9 cellular contexts compared by ENCODE assay signal in genomic region chr15:88982304-88982945, GRCh38.
DNase-seq lines count a peak whose midpoint lies in the region; ATAC-seq and TF ChIP-seq lines count a peak whose summit lies in the region.
"Had no signal": no experiment of that assay in that cellular context is flagged by ENCODE, and none has a peak within 500 bp of the region (broad histone marks: within the 10 kb centered on the region; RNA-seq: fewer than 3 reads in every experiment).

No MANE protein-coding gene starts in this region.

- no peak overlapping the region for H3K9ac ChIP-seq in HUES48 (ENCODE audit: low read depth, low read length)

- TF ChIP-seq CTCF in upper lobe of right lung (IDR thresholded peaks at IDR 0.05) = no peak

- H3K4me3 ChIP-seq in HUES48 (ENCODE audit: low read depth, low read length) = no peak overlapping the region
- no peak overlapping the region for H3K4me3 ChIP-seq in upper lobe of right lung

- H3K27me3 ChIP-seq in HUES48 (ENCODE audit: control insufficient read depth, insufficient read depth, low read length) (no peaks in the 10 kb centered on the region), upper lobe of right lung (no peaks in the 10 kb centered on the region)

- H3K36me3 ChIP-seq in HUES48 (ENCODE audit: control insufficient read depth, insufficient read depth, low read length) (no peaks in the 10 kb centered on the region), upper lobe of right lung (no peaks in the 10 kb centered on the region)

- peak; percentile 68 for DNase-seq in GM03348 (ENCODE audit: low spot score)
- DNase-seq in fibroblast of the conjunctiva (ENCODE audit: low read depth) = peak; percentile 47
- no peak for DNase-seq in upper lobe of right lung
- DNase-seq in hippocampal formation (lab: John Stamatoyannopoulos, UW) = no peak
- no peak for DNase-seq in effector CD4-positive, alpha-beta T cell
- no peak for DNase-seq in NK-92 treated with Interleukin-12 subunit alpha and Interleukin-12 subunit beta, amount 100 ng/mL, for 24 hours (lab: John Stamatoyannopoulos, UW)

- H3K27ac ChIP-seq in HUES48 (ENCODE audit: low read depth, low read length) (peak overlapping the region; percentile 29), upper lobe of right lung (no peak overlapping the region)

- intact Hi-C loops in upper lobe of right lung (cut with DNase I) = no loop called here

- no peaks in the 10 kb centered on the region for H3K9me3 ChIP-seq in HUES48 (ENCODE audit: control insufficient read depth, insufficient read depth, low read length)
- no peaks in the 10 kb centered on the region for H3K9me3 ChIP-seq in upper lobe of right lung

- ATAC-seq in GM21576 (IDR thresholded peaks at IDR 0.05; ENCODE audit: unreplicated experiment) = peak; percentile 98
- ATAC-seq in upper lobe of right lung = peak; percentile 75
- ATAC-seq: HCT116 had no signal

- H3K4me1 ChIP-seq in HUES48 (ENCODE audit: control insufficient read depth, insufficient read depth, low read length) = peaks cover 36% of the 10 kb centered on the region
- H3K4me1 ChIP-seq in upper lobe of right lung = no peaks in the 10 kb centered on the region

Comparison
In these comparisons a context has a peak if more than half of its experiments do, and no peak if none do; other contexts are left out.
1. DNase-seq: peak in GM03348 (single experiment) and fibroblast of the conjunctiva (single experiment); none in upper lobe of right lung (single experiment), hippocampal formation (0 of 2), effector CD4-positive, alpha-beta T cell (single experiment) and NK-92 treated with Interleukin-12 subunit alpha and Interleukin-12 subunit beta, amount 100 ng/mL, for 24 hours (single experiment).